ENCODE assay signal across 8 cellular contexts in genomic region chr7:23546897-23547572, GRCh38. TPM values are rescaled to one million over a fixed set of nuclear protein-coding genes. Genes with fewer than 3 reads are reported as not detected.
DNase-seq lines count a peak whose midpoint lies in the region; ATAC-seq, FAIRE-seq and TF ChIP-seq lines count a peak whose summit lies in the region.

No MANE protein-coding gene starts in this region.

- H3K4me3 ChIP-seq in CD8-positive, alpha-beta memory T cell (ENCODE audit: low read length) = no peak overlapping the region
- no peak overlapping the region for H3K4me3 ChIP-seq in H1 (ENCODE audit: extremely low read depth in 1 of 4, insufficient read depth in 2 of 4, low read depth in 3 of 4, low read length in 4 of 4)

- peaks cover 6 to 13% (median 10%) of the 10 kb centered on the region in 3 donors for H3K4me1 Mint-ChIP-seq in CD8-positive, alpha-beta memory T cell

- H3K79me2 ChIP-seq in H1 (ENCODE audit: control insufficient read depth in 1 of 2, insufficient read depth in 2 of 2, low read length in 2 of 2) = no peaks in the 10 kb centered on the region

- peak; percentile 90 to 94 for TF ChIP-seq RAD21 in H1 (IDR thresholded peaks at IDR 0.05 in 1 of 2, conservative IDR thresholded peaks at IDR 0.05 in 1 of 2; ENCODE audit: low read depth in 2 of 2, low read length in 2 of 2)

- peak overlapping the region in 1 of 8 donors; percentile 64 for H3K27ac Mint-ChIP-seq in CD8-positive, alpha-beta memory T cell

- DNase-seq in CD8-positive, alpha-beta memory T cell = peak; percentile 53 to 84 (median 80)
- peak; percentile 91 for DNase-seq in HS-5 (ENCODE audit: low read depth)
- peak; percentile 73 to 90 for DNase-seq in NOMO-1 (lab: John Stamatoyannopoulos, UW; ENCODE audit: unreplicated experiment in 2 of 2)
- peak; percentile 42 to 50 for DNase-seq in activated CD8-positive, alpha-beta memory T cell treated with anti-CD3 and anti-CD28 coated beads for 1 hour (ENCODE audit: extremely low read depth in 1 of 2, low read depth in 1 of 2)
- peak; percentile 75 to 79 for DNase-seq in H1 (ENCODE audit: low read depth in 1 of 2, low spot score in 2 of 2)
- peak; percentile 79 for DNase-seq in middle frontal gyrus (ENCODE audit: extremely low spot score, low spot score)
- DNase-seq in stimulated activated CD8-positive, alpha-beta memory T cell treated with anti-CD3 and anti-CD28 coated beads, Interleukin-4, amount 100 ng/mL, for 48 hours = peak; percentile 76

- no peaks in the 10 kb centered on the region for H3K36me3 Mint-ChIP-seq in CD8-positive, alpha-beta memory T cell

- H3K27ac ChIP-seq in CD8-positive, alpha-beta memory T cell (ENCODE audit: low read depth, low read length) = no peak overlapping the region
- no peak overlapping the region for H3K27ac ChIP-seq in H1 (ENCODE audit: low read depth, low read length)

- H3K4ac ChIP-seq in H1 (replicated peaks; ENCODE audit: insufficient read length, low read depth, low read length) = no peak overlapping the region

- H3K56ac ChIP-seq in H1 (replicated peaks; ENCODE audit: insufficient read length, low read depth, low read length) = no peak overlapping the region

- no peak overlapping the region for H4K5ac ChIP-seq in H1 (ENCODE audit: insufficient read length, low read depth, low read length)

- H4K20me1 ChIP-seq in H1 (replicated peaks in 1 of 2; ENCODE audit: control insufficient read depth in 1 of 2, insufficient read depth in 2 of 2, low read length in 2 of 2) = no peaks in the 10 kb centered on the region

- H2AFZ ChIP-seq in H1 (ENCODE audit: low read length) = no peak overlapping the region

- no peak overlapping the region for H2BK12ac ChIP-seq in H1 (ENCODE audit: low read depth, low read length)

- no peak overlapping the region for H2BK120ac ChIP-seq in H1 (replicated peaks; ENCODE audit: low read depth, low read length)

- no peak overlapping the region for H3K18ac ChIP-seq in H1 (ENCODE audit: extremely low read depth, low read length)

- H3K9me3 ChIP-seq in CD8-positive, alpha-beta memory T cell (ENCODE audit: low read length) = no peaks in the 10 kb centered on the region
- H3K9me3 ChIP-seq in H1 (ENCODE audit: insufficient read depth in 2 of 2, low read depth in 1 of 2, low read length in 1 of 2) = peaks cover 0 to 5% of the 10 kb centered on the region in 2 experiments; a peak in 1 of 4 replicates

- no peak overlapping the region for H3K4me2 ChIP-seq in H1 (ENCODE audit: insufficient read depth in 1 of 2, low read depth in 2 of 2, low read length in 2 of 2)

- H2BK20ac ChIP-seq in H1 (ENCODE audit: low read length) = no peak overlapping the region

- H3K23ac ChIP-seq in H1 (ENCODE audit: insufficient read length) = no peak overlapping the region

- ATAC-seq in GM19467 (IDR thresholded peaks at IDR 0.05; ENCODE audit: unreplicated experiment) = peak; percentile 65

- H3K14ac ChIP-seq in H1 (ENCODE audit: insufficient read length) = no peak overlapping the region

- H3K23me2 ChIP-seq in H1 (ENCODE audit: low read depth, low read length) = no peaks in the 10 kb centered on the region

- no peak overlapping the region for H3K9ac ChIP-seq in H1 (replicated peaks in 1 of 4; ENCODE audit: extremely low read depth in 1 of 4, low read depth in 3 of 4, low read length in 3 of 4)

- TF ChIP-seq CTCF in H1 (IDR thresholded peaks at IDR 0.05; ENCODE audit: control extremely low read depth in 1 of 3, insufficient read depth in 1 of 3, low read depth in 1 of 3, low read length in 3 of 3) = peak; percentile 49 to 97 (median 91)

- no peaks in the 10 kb centered on the region for H3K9me3 Mint-ChIP-seq in CD8-positive, alpha-beta memory T cell

- H3K4me3 Mint-ChIP-seq in CD8-positive, alpha-beta memory T cell = peak overlapping the region in 1 of 7 donors; percentile 33

- H3K4me1 ChIP-seq in CD8-positive, alpha-beta memory T cell (ENCODE audit: insufficient read depth, low read length) = no peaks in the 10 kb centered on the region
- H3K4me1 ChIP-seq in H1 (replicated peaks in 1 of 4; ENCODE audit: control insufficient read depth in 3 of 4, insufficient read depth in 4 of 4, low read length in 3 of 4) = no peaks in the 10 kb centered on the region

- no peak overlapping the region for H2AK5ac ChIP-seq in H1 (ENCODE audit: low read depth, low read length)

- no peak overlapping the region for H4K8ac ChIP-seq in H1 (ENCODE audit: extremely low read depth, insufficient read depth, low read length)

- TF ChIP-seq EP300 in H1 (IDR thresholded peaks at IDR 0.05; ENCODE audit: borderline replicate concordance in 1 of 2, low read depth in 2 of 2, low read length in 2 of 2) = 0 out of 3 replicates have a peak, but pooled peaks of 1 of the 2 experiments have one; percentile 25

- FAIRE-seq in H1 (lab: Jason Lieb, UNC) = peak; percentile 93

- no peaks in the 10 kb centered on the region for H3K79me1 ChIP-seq in H1 (ENCODE audit: low read depth, low read length)

- POLR2A ChIA-PET in CD8-positive, alpha-beta memory T cell (lab: Charles Lee) = interaction anchor here (0.6 to 1.4 kb wide), 3 partner anchors 16 to 74 kb away, joined by 4 to 5 read pairs (median 4); partner anchors contain the start of gene TRA2A
- POLR2A ChIA-PET in H1 (lab: Charles Lee; ENCODE audit: partially characterized antibody) = interaction anchor here (0.7 to 0.8 kb wide), 3 partner anchors 16 to 22 kb away, joined by 3 to 4 read pairs (median 4); no protein-coding TSS in a partner anchor

- no peak overlapping the region for H4K91ac ChIP-seq in H1 (replicated peaks; ENCODE audit: insufficient read length, low read length)

- no peak overlapping the region for H2BK5ac ChIP-seq in H1 (ENCODE audit: low read depth, low read length)

- no peaks in the 10 kb centered on the region for H3K27me3 Mint-ChIP-seq in CD8-positive, alpha-beta memory T cell

- no peaks in the 10 kb centered on the region for H3K27me3 ChIP-seq in CD8-positive, alpha-beta memory T cell (ENCODE audit: insufficient read depth, low read length, poor library complexity, severe bottlenecking)
- H3K27me3 ChIP-seq in H1 (replicated peaks in 1 of 4; ENCODE audit: control insufficient read depth in 3 of 4, extremely low read depth in 1 of 4, insufficient read depth in 3 of 4, low read length in 3 of 4) = no peaks in the 10 kb centered on the region

- WGBS in H1 (ENCODE audit: extremely low coverage in 1 of 2, insufficient coverage in 1 of 2, insufficient read length in 1 of 2, insufficient replicate concordance in 2 of 2, low coverage in 1 of 2, low lambda C conversion rate in 2 of 2, missing lambda C conversion rate in 1 of 2), 2 experiments = 41% methylated on average over 13 of the region's 13 CpGs; no CpG with 5 or more reads in 1 of the 2 experiments

- CTCF ChIA-PET in CD8-positive, alpha-beta memory T cell (lab: Charles Lee) = interaction anchor here (0.7 to 2.2 kb wide), 34 partner anchors 9 to 275 kb away, joined by 3 to 15 read pairs (median 5); partner anchors contain the start of genes CCDC126, FAM221A, STK31 and TRA2A
- CTCF ChIA-PET in H1 (lab: Charles Lee; ENCODE audit: partially characterized antibody) = interaction anchor here (0.6 to 5.0 kb wide), 56 partner anchors 8 to 1472 kb away, joined by 3 to 26 read pairs (median 4); partner anchors contain the start of gene STK31

- TF ChIP-seq POLR2A in H1 (IDR thresholded peaks at IDR 0.05; ENCODE audit: control extremely low read depth in 1 of 2, low read depth in 2 of 2, low read length in 2 of 2) = no peak

- no peaks in the 10 kb centered on the region for H3K36me3 ChIP-seq in CD8-positive, alpha-beta memory T cell (ENCODE audit: insufficient read depth, low read length)
- no peaks in the 10 kb centered on the region for H3K36me3 ChIP-seq in H1 (ENCODE audit: control insufficient read depth in 2 of 4, insufficient read depth in 4 of 4, low read length in 3 of 4)

- no peak overlapping the region for H2BK15ac ChIP-seq in H1 (ENCODE audit: low read length)

TF ChIP-seq in H1, 55 proteins besides CTCF, POLR2A, EP300 and RAD21 (continues in another document):
- TF ChIP-seq EZH2 (IDR thresholded peaks at IDR 0.05; ENCODE audit: low read depth, low read length, severe bottlenecking) (no peak), SP1 (IDR thresholded peaks at IDR 0.05; ENCODE audit: low read depth, low read length) (no peak), TBP (IDR thresholded peaks at IDR 0.05; ENCODE audit: low read depth, low read length) (0 out of 2 replicates have a peak, but pooled peaks have one; percentile 14), SUZ12 (IDR thresholded peaks at IDR 0.05; ENCODE audit: low read length) (no peak), CTBP2 (IDR thresholded peaks at IDR 0.05; ENCODE audit: borderline replicate concordance, insufficient read depth, insufficient read length, low read length) (no peak), POU5F1 (IDR thresholded peaks at IDR 0.05; ENCODE audit: low read depth, low read length) (no peak), EGR1 (IDR thresholded peaks at IDR 0.05; ENCODE audit: borderline replicate concordance, low read depth, low read length) (no peak), YY1 (IDR thresholded peaks at IDR 0.05; ENCODE audit: low read depth, low read length) (0 out of 2 replicates have a peak, but pooled peaks have one; percentile 22), TAF7 (optimal IDR thresholded peaks at IDR 0.05; ENCODE audit: borderline replicate concordance, low read depth, low read length) (no peak)

RNA-seq across cellular contexts. Expression of gene TRA2A, which starts 15.3 kb away (rescaled TPM):
- total RNA-seq in CD8-positive, alpha-beta memory T cell = 10 to 100 TPM; 82.5 to 87.6 TPM
- polyA plus RNA-seq in CD8-positive, alpha-beta memory T cell = 37.1 TPM
- 122 and 125 TPM in 2 replicates for total RNA-seq in H1 (2021; fragmentation: NEBNext Ultra II Directional; extraction: Animal tissue kit (Norgen Biotek cat#: 25700))
- 54.4 and 116 TPM in 2 replicates for polyA plus RNA-seq in H1 (2011; rRNA removed)
- 69.8 TPM for polyA plus RNA-seq in H1 (2011; cell fraction: cytosol; rRNA removed)
- polyA plus RNA-seq in H1 (2011; cell fraction: nucleus; rRNA removed) = 38.2 TPM
- polyA plus RNA-seq in H1 (2012, experiment 1 of 2) = 80.3 to 93.1 TPM (median 84.8 TPM) in 4 replicates
- 11.4 TPM for polyA plus RNA-seq in H1 (2012, experiment 2 of 2)
- polyA plus RNA-seq in H1 (2013, experiment 1 of 2) = 75.1 TPM
- 77.3 TPM for polyA plus RNA-seq in H1 (2013, experiment 2 of 2)
- 77.5 and 105 TPM in 2 replicates for polyA minus RNA-seq in H1 (2011; rRNA and poly(A)+ RNA removed)
- 84.0 TPM for polyA minus RNA-seq in H1 (2011; cell fraction: cytosol; rRNA and poly(A)+ RNA removed)
- 87.1 TPM for polyA minus RNA-seq in H1 (2011; cell fraction: nucleus; rRNA and poly(A)+ RNA removed)

RNA-seq across cellular contexts. Expression of gene CCDC126, which starts 50.1 kb away (rescaled TPM):
- 1 to 10 TPM; 5.9 to 7.2 TPM for total RNA-seq in CD8-positive, alpha-beta memory T cell
- 17.4 TPM for polyA plus RNA-seq in CD8-positive, alpha-beta memory T cell
- 4.2 and 5.3 TPM in 2 replicates for total RNA-seq in H1 (2021; fragmentation: NEBNext Ultra II Directional; extraction: Animal tissue kit (Norgen Biotek cat#: 25700))
- polyA plus RNA-seq in H1 (2011; rRNA removed) = 1.4 and 2.0 TPM in 2 replicates
- 1.9 TPM for polyA plus RNA-seq in H1 (2011; cell fraction: cytosol; rRNA removed)
- polyA plus RNA-seq in H1 (2011; cell fraction: nucleus; rRNA removed) = 2.2 TPM
- polyA plus RNA-seq in H1 (2012, experiment 1 of 2) = 2.5 to 3.1 TPM (median 2.6 TPM) in 4 replicates
- polyA plus RNA-seq in H1 (2012, experiment 2 of 2) = 0.80 TPM
- 5.3 TPM for polyA plus RNA-seq in H1 (2013, experiment 1 of 2)
- 6.2 TPM for polyA plus RNA-seq in H1 (2013, experiment 2 of 2)
- 1.4 and 1.6 TPM in 2 replicates for polyA minus RNA-seq in H1 (2011; rRNA and poly(A)+ RNA removed)
- 5.4 TPM for polyA minus RNA-seq in H1 (2011; cell fraction: cytosol; rRNA and poly(A)+ RNA removed)
- 3.9 TPM for polyA minus RNA-seq in H1 (2011; cell fraction: nucleus; rRNA and poly(A)+ RNA removed)
